ENCODE assay signal across 13 cellular contexts in genomic region chr6:111157412-111157811, GRCh38.
"Had no signal": no experiment of that assay in that cellular context is flagged by ENCODE, and none has a peak within 500 bp of the region (broad histone marks: within the 10 kb centered on the region; RNA-seq: fewer than 3 reads in every experiment).

No MANE protein-coding gene starts in this region.

- ATAC-seq: heart left ventricle, natural killer cell had no signal

- H3K27me3 ChIP-seq: adrenal gland, heart left ventricle, thyroid gland had no signal

- H3K36me3 ChIP-seq: adrenal gland, heart left ventricle, thyroid gland had no signal

- H3K4me1 Mint-ChIP-seq: endodermal cell, natural killer cell had no signal

- H3K4me3 ChIP-seq: adrenal gland, heart left ventricle, thyroid gland had no signal

- H3K4me3 Mint-ChIP-seq: endodermal cell, natural killer cell had no signal

- DNase-seq: activated CD4-positive, CD25-positive, alpha-beta regulatory T cell; activated effector memory CD4-positive, alpha-beta T cell treated with anti-CD3 and anti-CD28 coated beads, Interleukin-2, amount 50 U/mL, for 16 hours; adrenal gland; dermis blood vessel endothelial cell; endodermal cell; heart left ventricle; immature natural killer cell; mesenchymal stem cell; natural killer cell; posterior cingulate gyrus; retina; thyroid gland had no signal

- H3K4me1 ChIP-seq: adrenal gland, heart left ventricle, thyroid gland had no signal

- FAIRE-seq: frontal cortex had no signal

- H3K27ac ChIP-seq: adrenal gland, heart left ventricle, thyroid gland had no signal

- H3K27ac Mint-ChIP-seq: endodermal cell, immature natural killer cell, natural killer cell had no signal

- H3K9me3 ChIP-seq: thyroid gland had no signal
